10 cellular contexts compared by ENCODE assay signal in the genomic region with DNA sequence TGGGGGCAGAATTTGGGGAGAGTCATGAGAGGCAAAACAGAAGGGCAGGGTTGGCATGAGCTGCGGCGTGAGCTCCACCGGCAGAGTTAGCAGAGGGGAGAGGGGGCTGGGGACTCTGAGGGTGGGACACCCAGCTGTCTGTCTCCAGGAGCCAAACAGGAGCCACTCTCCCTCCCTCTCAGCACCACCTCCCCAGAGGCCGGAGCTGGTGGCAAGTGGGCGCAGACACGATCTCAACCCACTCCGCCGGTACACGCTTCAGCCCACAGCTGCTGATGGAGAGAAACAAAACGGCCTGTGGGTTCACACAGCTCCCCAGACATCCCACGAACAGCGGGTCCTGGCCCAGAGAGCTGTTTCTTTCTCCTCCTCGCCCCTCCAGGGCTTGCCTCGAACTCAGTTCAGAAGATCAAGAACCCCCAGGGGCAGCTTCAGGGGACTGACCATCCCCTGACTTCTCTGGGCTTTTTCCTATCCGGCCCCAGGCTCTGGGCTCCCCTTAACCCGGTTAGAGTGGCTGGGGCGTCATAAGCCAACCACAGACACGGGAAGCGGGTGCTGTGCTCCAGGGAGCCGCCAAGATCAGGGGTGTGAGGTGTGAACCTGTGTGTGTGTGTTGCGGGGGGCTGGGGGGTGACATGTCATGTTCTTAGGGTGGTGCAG. TPM values are rescaled to one million over a fixed set of nuclear protein-coding genes. Genes with fewer than 3 reads are reported as not detected.
DNase-seq lines count a peak whose midpoint lies in the region; ATAC-seq and TF ChIP-seq lines count a peak whose summit lies in the region.
"Had no signal": no experiment of that assay in that cellular context is flagged by ENCODE, and none has a peak within 500 bp of the region (broad histone marks: within the 10 kb centered on the region; RNA-seq: fewer than 3 reads in every experiment).

No MANE protein-coding gene starts in this region.

- H3K4me1 ChIP-seq in SK-N-SH (ENCODE audit: control insufficient read depth in 1 of 2, insufficient read depth in 2 of 2, low read depth in 1 of 2, low read length in 1 of 2): peaks cover 19 to 61% of the 10 kb centered on the region in 2 experiments; a peak in 3 of 4 replicates
- peaks cover 28% of the 10 kb centered on the region for H3K4me1 ChIP-seq in SJSA1 (replicated peaks)
- H3K4me1 ChIP-seq in esophagus squamous epithelium: peaks cover 46 to 90% (median 53%) of the 10 kb centered on the region in 3 donors
- H3K4me1 ChIP-seq in subcutaneous abdominal adipose tissue (ENCODE audit: control insufficient read depth in 5 of 5, insufficient read depth in 5 of 5, low read length in 5 of 5): peaks cover 4 to 77% (median 58%) of the 10 kb centered on the region in 5 donors
- H3K4me1 ChIP-seq: HAP-1 had no signal

- no peak overlapping the region for H3K4me3 ChIP-seq in SK-N-SH (ENCODE audit: low read depth in 2 of 2, low read length in 1 of 2)
- no peak overlapping the region for H3K4me3 ChIP-seq in SJSA1
- H3K4me3 ChIP-seq in esophagus squamous epithelium: peak overlapping the region in 3 of 4 donors; percentile 11 to 46 (median 12)
- peak overlapping the region in 3 of 5 donors; percentile 15 to 49 (median 38) for H3K4me3 ChIP-seq in subcutaneous abdominal adipose tissue (ENCODE audit: low read depth in 1 of 5, low read length in 5 of 5)
- H3K4me3 ChIP-seq: HAP-1 had no signal

- no peaks in the 10 kb centered on the region for H3K9me2 ChIP-seq in SK-N-SH

- TF ChIP-seq POLR2A in esophagus squamous epithelium (IDR thresholded peaks at IDR 0.05): no peak

- peaks cover 9% of the 10 kb centered on the region for H3F3A ChIP-seq in SK-N-SH (replicated peaks; ENCODE audit: insufficient read depth)

- H3K27me3 ChIP-seq in SK-N-SH (ENCODE audit: insufficient read depth) (no peaks in the 10 kb centered on the region), SJSA1 (replicated peaks) (no peaks in the 10 kb centered on the region), esophagus squamous epithelium (no peaks in the 10 kb centered on the region), subcutaneous abdominal adipose tissue (ENCODE audit: control insufficient read depth in 5 of 5, insufficient read depth in 4 of 5, low read length in 5 of 5) (peaks cover 0 to 6% (median 0%) of the 10 kb centered on the region in 5 donors)

- intact Hi-C loops in esophagus squamous epithelium (cut with DNase I): no loop called here

- POLR2A ChIA-PET in SK-N-SH (lab: Yijun Ruan, JAX): no interaction called here

- ATAC-seq in SK-N-SH treated with all-trans-retinoic acid at 6 μM for 48 hours: no peak
- ATAC-seq in HG02840 (IDR thresholded peaks at IDR 0.05; ENCODE audit: low FRiP score, unreplicated experiment): no peak

- no peak overlapping the region for H3K27ac ChIP-seq in SK-N-SH (ENCODE audit: low read depth in 2 of 2, low read length in 1 of 2)
- peak overlapping the region; percentile 13; the same call in 1 of the 2 replicates for H3K27ac ChIP-seq in SJSA1
- peak overlapping the region; percentile 75 to 90 (median 85) for H3K27ac ChIP-seq in esophagus squamous epithelium
- H3K27ac ChIP-seq in subcutaneous abdominal adipose tissue (ENCODE audit: low read depth, low read length): peak overlapping the region; percentile 57
- H3K27ac ChIP-seq: 22Rv1 had no signal

- TF ChIP-seq CTCF in SK-N-SH (IDR thresholded peaks at IDR 0.05): no peak
- no peak for TF ChIP-seq CTCF in esophagus squamous epithelium (IDR thresholded peaks at IDR 0.05)

- H2AFZ ChIP-seq in SK-N-SH (ENCODE audit: low read depth): no peak overlapping the region

- TF ChIP-seq EP300 in SK-N-SH (IDR thresholded peaks at IDR 0.05; ENCODE audit: borderline replicate concordance in 1 of 2, low read depth in 1 of 2, low read length in 1 of 2): no peak

- H3K36me3 ChIP-seq in SK-N-SH (replicated peaks in 1 of 2; ENCODE audit: control insufficient read depth in 1 of 2, insufficient read depth in 2 of 2, low read length in 1 of 2) (no peaks in the 10 kb centered on the region), SJSA1 (no peaks in the 10 kb centered on the region), esophagus squamous epithelium (no peaks in the 10 kb centered on the region), subcutaneous abdominal adipose tissue (ENCODE audit: control insufficient read depth in 5 of 5, insufficient read depth in 5 of 5, low read length in 5 of 5) (no peaks in the 10 kb centered on the region)
- H3K36me3 ChIP-seq: HAP-1 had no signal

- no peaks in the 10 kb centered on the region for H3K9me3 ChIP-seq in SK-N-SH
- H3K9me3 ChIP-seq in SJSA1 (replicated peaks): no peaks in the 10 kb centered on the region
- H3K9me3 ChIP-seq in esophagus squamous epithelium: no peaks in the 10 kb centered on the region
- no peaks in the 10 kb centered on the region for H3K9me3 ChIP-seq in subcutaneous abdominal adipose tissue (ENCODE audit: control insufficient read depth in 5 of 5, low read length in 5 of 5)
- H3K9me3 ChIP-seq: HAP-1 had no signal

- CTCF ChIA-PET in SK-N-SH (lab: Yijun Ruan, JAX): interaction anchor here (1.0 to 56.8 kb wide), 11 partner anchors 4 to 562 kb away, joined by 3 to 1687 read pairs (median 5); a partner anchor contains a TSS

- DNase-seq in SK-N-SH: no peak
- no peak for DNase-seq in SJSA1 (ENCODE audit: low read depth in 1 of 2, low spot score in 2 of 2)
- no peak for DNase-seq in esophagus squamous epithelium (lab: John Stamatoyannopoulos, UW)
- no peak for DNase-seq in DMS153 (lab: John Stamatoyannopoulos, UW)
- DNase-seq in HUDEP-2 (lab: John Stamatoyannopoulos, UW; ENCODE audit: unreplicated experiment in 76 of 76): no peak

- no peak for TF ChIP-seq RAD21 in SK-N-SH (IDR thresholded peaks at IDR 0.05; ENCODE audit: low read length)

- WGBS in SK-N-SH (ENCODE audit: low lambda C conversion rate): 92% methylated on average over 20 of the region's 21 CpGs
- WGBS in esophagus squamous epithelium, 2 donors: 42 to 50% methylated on average over 3 to 4 of the region's 21 CpGs

- H3K9ac ChIP-seq in SK-N-SH (no peak overlapping the region), subcutaneous abdominal adipose tissue (ENCODE audit: low read length in 5 of 5) (peak overlapping the region in 3 of 5 donors; percentile 31 to 69 (median 62))

- H4K20me1 ChIP-seq in SK-N-SH (ENCODE audit: insufficient read depth): no peaks in the 10 kb centered on the region

- H3K79me2 ChIP-seq in SK-N-SH (ENCODE audit: insufficient read depth): peaks cover 14% of the 10 kb centered on the region; the same call in 1 of the 2 replicates

- H3K4me2 ChIP-seq in SK-N-SH: peak overlapping the region; percentile 38; the same call in 1 of the 2 replicates

TF ChIP-seq in SK-N-SH, 30 proteins besides CTCF, POLR2A, EP300 and RAD21 (continues in another document):
- no peak for TF ChIP-seq FOXJ3 (CRISPR knock-in tag; IDR thresholded peaks at IDR 0.05)
- TF ChIP-seq TAF1 (IDR thresholded peaks at IDR 0.05; ENCODE audit: borderline replicate concordance, low read depth, low read length): no peak

TF ChIP-seq in SK-N-SH treated with all-trans-retinoic acid at 6 μM for 48 hours, 23 proteins besides CTCF, POLR2A, EP300 and RAD21 (continues in another document):
- TF ChIP-seq GLIS3 (CRISPR knock-in tag; IDR thresholded peaks at IDR 0.05) (no peak), ISL1 (CRISPR knock-in tag; IDR thresholded peaks at IDR 0.05) (no peak)
- TF ChIP-seq, protein P1, sequence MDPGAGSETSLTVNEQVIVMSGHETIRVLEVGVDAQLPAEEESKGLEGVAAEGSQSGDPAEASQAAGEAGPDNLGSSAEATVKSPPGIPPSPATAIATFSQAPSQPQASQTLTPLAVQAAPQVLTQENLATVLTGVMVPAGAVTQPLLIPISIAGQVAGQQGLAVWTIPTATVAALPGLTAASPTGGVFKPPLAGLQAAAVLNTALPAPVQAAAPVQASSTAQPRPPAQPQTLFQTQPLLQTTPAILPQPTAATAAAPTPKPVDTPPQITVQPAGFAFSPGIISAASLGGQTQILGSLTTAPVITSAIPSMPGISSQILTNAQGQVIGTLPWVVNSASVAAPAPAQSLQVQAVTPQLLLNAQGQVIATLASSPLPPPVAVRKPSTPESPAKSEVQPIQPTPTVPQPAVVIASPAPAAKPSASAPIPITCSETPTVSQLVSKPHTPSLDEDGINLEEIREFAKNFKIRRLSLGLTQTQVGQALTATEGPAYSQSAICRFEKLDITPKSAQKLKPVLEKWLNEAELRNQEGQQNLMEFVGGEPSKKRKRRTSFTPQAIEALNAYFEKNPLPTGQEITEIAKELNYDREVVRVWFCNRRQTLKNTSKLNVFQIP (CRISPR knock-in tag; IDR thresholded peaks at IDR 0.05; ENCODE audit: borderline replicate concordance, low read depth): no peak

RNA-seq across cellular contexts. Expression of a gene that starts 7.6 kb away (rescaled TPM):
- 14.0 and 16.1 TPM in 2 replicates for polyA plus RNA-seq in SK-N-SH (2012; rRNA removed)
- 7.0 and 9.1 TPM in 2 replicates for polyA plus RNA-seq in SK-N-SH (2012; cell fraction: cytosol; rRNA removed)
- 51.9 and 65.9 TPM in 2 replicates for polyA plus RNA-seq in SK-N-SH (2012; cell fraction: nucleus; rRNA removed)
- total RNA-seq in SJSA1 (2014; rRNA removed; shearing (Covaris generic)): 5.8 and 9.2 TPM in 2 replicates
- 10 to 100 TPM; 27.0 to 38.5 (median 33.7) TPM for total RNA-seq in esophagus squamous epithelium

RNA-seq across cellular contexts. Expression of a gene that starts 26.2 kb away (rescaled TPM):
- 0.26 TPM in 1 of 2 replicates, not detected in the other for polyA plus RNA-seq in SK-N-SH (2012; rRNA removed)
- 0.04 and 0.07 TPM in 2 replicates for polyA plus RNA-seq in SK-N-SH (2012; cell fraction: cytosol; rRNA removed)
- 0.56 and 1.2 TPM in 2 replicates for polyA plus RNA-seq in SK-N-SH (2012; cell fraction: nucleus; rRNA removed)
- total RNA-seq in SJSA1 (2014; rRNA removed; shearing (Covaris generic)): not detected in 2 replicates
- not detected for total RNA-seq in esophagus squamous epithelium

RNA-seq across cellular contexts. Expression of a gene that starts 40.7 kb away (rescaled TPM):
- 20.0 and 25.4 TPM in 2 replicates for polyA plus RNA-seq in SK-N-SH (2012; rRNA removed)
- polyA plus RNA-seq in SK-N-SH (2012; cell fraction: cytosol; rRNA removed): 9.8 and 16.2 TPM in 2 replicates
- polyA plus RNA-seq in SK-N-SH (2012; cell fraction: nucleus; rRNA removed): 54.5 and 60.1 TPM in 2 replicates
- 18.6 and 29.7 TPM in 2 replicates for total RNA-seq in SJSA1 (2014; rRNA removed; shearing (Covaris generic))
- total RNA-seq in esophagus squamous epithelium: 10 to 100 TPM; 11.9 to 19.8 (median 16.3) TPM

RNA-seq across cellular contexts. Expression of a gene that starts 43.9 kb away (rescaled TPM):
- polyA plus RNA-seq in SK-N-SH (2012; rRNA removed): 1.7 and 3.7 TPM in 2 replicates
- 1.3 and 3.2 TPM in 2 replicates for polyA plus RNA-seq in SK-N-SH (2012; cell fraction: cytosol; rRNA removed)
- 1.1 and 1.7 TPM in 2 replicates for polyA plus RNA-seq in SK-N-SH (2012; cell fraction: nucleus; rRNA removed)
- 4.4 and 5.2 TPM in 2 replicates for total RNA-seq in SJSA1 (2014; rRNA removed; shearing (Covaris generic))
- total RNA-seq in esophagus squamous epithelium: 10 to 100 TPM in 2 of 4 donors, 1 to 10 TPM in 2; 1.3 to 12.8 (median 6.9) TPM

RNA-seq across cellular contexts. Expression of a gene that starts 46.2 kb away (rescaled TPM):
- 2.2 and 5.0 TPM in 2 replicates for polyA plus RNA-seq in SK-N-SH (2012; rRNA removed)
- polyA plus RNA-seq in SK-N-SH (2012; cell fraction: cytosol; rRNA removed): 5.8 and 8.0 TPM in 2 replicates
- 5.6 and 13.2 TPM in 2 replicates for polyA plus RNA-seq in SK-N-SH (2012; cell fraction: nucleus; rRNA removed)
- 0.13 TPM in 1 of 2 replicates, not detected in the other for total RNA-seq in SJSA1 (2014; rRNA removed; shearing (Covaris generic))
- total RNA-seq in esophagus squamous epithelium: 1 to 10 TPM in 2 of 4 donors, under 1 TPM in 1, not detected in 1; 0.73 to 2.5 (median 1.4) TPM

Comparison
In these comparisons a context has a peak if more than half of its experiments do, and no peak if none do; other contexts are left out.
1. H3K27ac ChIP-seq: peak in SJSA1 (single experiment), esophagus squamous epithelium (4 of 4) and subcutaneous abdominal adipose tissue (single experiment); none in SK-N-SH (0 of 2).
2. H3K4me3 ChIP-seq: peak in esophagus squamous epithelium (3 of 4) and subcutaneous abdominal adipose tissue (3 of 5); none in SK-N-SH (0 of 2) and SJSA1 (single experiment).